ENCODE assay signal across 13 cellular contexts in the genomic region with DNA sequence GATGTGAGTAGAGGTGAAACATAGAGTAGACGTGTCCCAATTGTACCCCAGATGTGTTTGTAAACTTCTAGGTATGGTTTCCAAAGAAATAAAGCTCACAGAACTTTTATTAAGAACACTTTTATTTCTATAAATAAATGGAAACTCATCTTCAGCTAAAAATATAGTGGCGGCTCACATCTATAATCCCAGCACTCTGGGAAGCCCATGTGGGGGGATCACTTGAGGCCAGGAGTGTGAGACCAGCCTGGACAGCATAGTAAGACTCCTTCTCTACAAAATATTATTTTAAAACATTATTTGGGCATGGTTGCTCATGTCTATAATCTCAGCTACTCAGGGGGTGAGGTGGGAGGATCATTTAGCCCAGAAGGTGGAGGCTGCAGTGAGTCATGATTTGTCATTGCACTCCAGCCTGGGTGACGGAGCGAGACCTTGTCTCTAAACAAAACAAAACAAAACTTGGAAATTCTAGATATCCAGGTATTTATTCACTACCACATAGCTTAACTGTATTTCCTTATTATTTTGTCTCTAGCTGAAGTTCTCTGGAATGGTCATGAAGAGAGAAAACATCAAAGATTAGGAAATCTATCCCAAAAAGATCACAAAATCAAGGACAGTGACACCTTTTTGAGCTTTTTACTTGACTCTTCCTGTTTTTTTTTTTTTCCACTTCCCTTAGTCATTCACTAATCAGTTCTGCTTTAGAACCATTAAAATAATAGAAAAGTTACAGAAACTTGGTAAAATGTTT.
DNase-seq lines count a peak whose midpoint lies in the region; ATAC-seq and TF ChIP-seq lines count a peak whose summit lies in the region.
"Had no signal": no experiment of that assay in that cellular context is flagged by ENCODE, and none has a peak within 500 bp of the region (broad histone marks: within the 10 kb centered on the region; RNA-seq: fewer than 3 reads in every experiment).

No MANE protein-coding gene starts in this region.

- H3K27ac Mint-ChIP-seq in Calu3 (ENCODE audit: unreplicated experiment) = peak overlapping the region; percentile 80
- no peak overlapping the region for H3K27ac Mint-ChIP-seq in natural killer cell
- H3K27ac Mint-ChIP-seq: type B pancreatic cell had no signal

- H3K79me2 ChIP-seq in Karpas-422 (ENCODE audit: low read length) = no peaks in the 10 kb centered on the region

- H3K36me3 Mint-ChIP-seq in Calu3 (ENCODE audit: insufficient read depth, unreplicated experiment) (peaks cover 6% of the 10 kb centered on the region), natural killer cell (no peaks in the 10 kb centered on the region)
- H3K36me3 Mint-ChIP-seq: CD14-positive monocyte, type B pancreatic cell had no signal

- no peak for TF ChIP-seq CTCF in Calu3 (IDR thresholded peaks at IDR 0.05; ENCODE audit: unreplicated experiment)
- TF ChIP-seq CTCF in cardiac fibroblast (IDR thresholded peaks at IDR 0.05; ENCODE audit: low read depth, low read length) = no peak
- no peak for TF ChIP-seq CTCF in natural killer cell (IDR thresholded peaks at IDR 0.05)

- H3K4me1 ChIP-seq in Karpas-422 (ENCODE audit: low read length) = no peaks in the 10 kb centered on the region

- H3K9me2 ChIP-seq in Karpas-422 (replicated peaks; ENCODE audit: insufficient read depth, low read length) = no peaks in the 10 kb centered on the region

- H3K4me1 Mint-ChIP-seq in Calu3 (ENCODE audit: low read depth, unreplicated experiment) (peaks cover 26% of the 10 kb centered on the region), natural killer cell (no peaks in the 10 kb centered on the region)

- no peaks in the 10 kb centered on the region for H3K27me3 Mint-ChIP-seq in Calu3 (ENCODE audit: unreplicated experiment)
- H3K27me3 Mint-ChIP-seq in natural killer cell (ENCODE audit: low read depth in 2 of 2) = no peaks in the 10 kb centered on the region
- H3K27me3 Mint-ChIP-seq: type B pancreatic cell had no signal

- intact Hi-C loops in Calu3 (cut with micrococcal nuclease; ENCODE audit: unreplicated experiment) = no loop called here
- intact Hi-C loops in natural killer cell (cut with micrococcal nuclease) = no loop called here

- H3K9ac ChIP-seq in Karpas-422 (ENCODE audit: low read length) = no peak overlapping the region

- H2AFZ ChIP-seq in Karpas-422 (ENCODE audit: low read length) = no peak overlapping the region

- no peaks in the 10 kb centered on the region for H4K20me1 ChIP-seq in Karpas-422 (ENCODE audit: insufficient read depth, low read depth, low read length)

- H3K36me3 ChIP-seq in MG63 = no peaks in the 10 kb centered on the region
- no peaks in the 10 kb centered on the region for H3K36me3 ChIP-seq in Karpas-422 (ENCODE audit: insufficient read depth, low read length)

- DNase-seq in Calu3 (peak; percentile 58), MG63 (peak; percentile 79), cardiac fibroblast (ENCODE audit: low read depth in 2 of 2) (peak; percentile 49 to 88), kidney glomerular epithelial cell (lab: John Stamatoyannopoulos, UW) (peak; percentile 88), substantia nigra (lab: John Stamatoyannopoulos, UW) (no peak), Karpas-422 (no peak), natural killer cell (no peak), NCI-H1105 treated with DMSO at 0.1 percent for 48 hours (lab: John Stamatoyannopoulos, UW) (no peak)
- DNase-seq: activated T-cell treated with anti-CD3 and anti-CD28 coated beads, Interleukin-2, amount 50 U/mL, for 4 hours; NCI-H2227 treated with DMSO at 0.1 percent for 48 hours; right cardiac atrium had no signal

- H3K4me3 ChIP-seq in MG63 (no peak overlapping the region), cardiac fibroblast (replicated peaks in 1 of 2; ENCODE audit: low read depth in 2 of 2, low read length in 2 of 2) (no peak overlapping the region), Karpas-422 (ENCODE audit: low read length) (no peak overlapping the region)

- CTCF ChIA-PET in Calu3 (lab: Charles Lee) = interaction anchor here (0.7 to 1.4 kb wide), 4 partner anchors 10 to 133 kb away, joined by 3 to 6 read pairs (median 3); no protein-coding TSS in a partner anchor

- H3K9me3 ChIP-seq in MG63 (no peaks in the 10 kb centered on the region), Karpas-422 (ENCODE audit: low read length) (no peaks in the 10 kb centered on the region)

- H3K4me3 Mint-ChIP-seq in Calu3 (ENCODE audit: low read depth, unreplicated experiment) (no peak overlapping the region), natural killer cell (no peak overlapping the region)
- H3K4me3 Mint-ChIP-seq: activated T-cell treated with anti-CD3 and anti-CD28 coated beads, Interleukin-2, amount 50 U/mL, for 4 hours; CD14-positive monocyte; type B pancreatic cell had no signal

- ATAC-seq in natural killer cell = no peak
- ATAC-seq: activated T-cell treated with anti-CD3 and anti-CD28 coated beads, Interleukin-2, amount 50 U/mL, for 4 hours had no signal

- BruUV-seq in Calu3 (replicated peaks; lab: Mats Ljungman, UMichigan) = no TSS peak

- H3K27ac ChIP-seq in substantia nigra (ENCODE audit: low read depth, low read length, poor library complexity, severe bottlenecking) = no peak overlapping the region
- H3K27ac ChIP-seq in Karpas-422 (ENCODE audit: low read length) = no peak overlapping the region

- H3K4me2 ChIP-seq in Karpas-422 (ENCODE audit: low read depth, low read length, poor library complexity, severe bottlenecking) = no peak overlapping the region

- H3K27me3 ChIP-seq in MG63 = no peaks in the 10 kb centered on the region
- H3K27me3 ChIP-seq in Karpas-422 (ENCODE audit: low read length) = no peaks in the 10 kb centered on the region

- H3K9me3 Mint-ChIP-seq in Calu3 (ENCODE audit: low read depth, unreplicated experiment) (no peaks in the 10 kb centered on the region), natural killer cell (no peaks in the 10 kb centered on the region)
- H3K9me3 Mint-ChIP-seq: activated T-cell treated with anti-CD3 and anti-CD28 coated beads, Interleukin-2, amount 50 U/mL, for 4 hours; type B pancreatic cell had no signal

Comparison
In these comparisons a context has a peak if more than half of its experiments do, and no peak if none do; other contexts are left out.
1. DNase-seq: peak in Calu3 (single experiment), MG63 (single experiment), cardiac fibroblast (2 of 2) and kidney glomerular epithelial cell (single experiment); none in substantia nigra (0 of 49), Karpas-422 (single experiment), natural killer cell (single experiment) and NCI-H1105 treated with DMSO at 0.1 percent for 48 hours (single experiment).